ENCODE assay signal across 1 cellular context in genomic region chr2:36271266-36271665, GRCh38.
TF ChIP-seq lines count a peak whose summit lies in the region.

No MANE protein-coding gene starts in this region.

TF ChIP-seq in GM23338, 12 proteins besides CTCF, POLR2A, EP300 and RAD21 (continued from another document):
- no peak for TF ChIP-seq ZNF462 (CRISPR knock-in tag; IDR thresholded peaks at IDR 0.05)
- TF ChIP-seq POLR2AphosphoS5 (IDR thresholded peaks at IDR 0.05; ENCODE audit: low read depth) = no peak
- no peak for TF ChIP-seq EZH2phosphoT487 (IDR thresholded peaks at IDR 0.05; ENCODE audit: unreplicated experiment)
- TF ChIP-seq JUNB (IDR thresholded peaks at IDR 0.05; ENCODE audit: unreplicated experiment) = no peak
- TF ChIP-seq NANOG (IDR thresholded peaks at IDR 0.05; ENCODE audit: borderline replicate concordance) = no peak
- TF ChIP-seq STAT1 (IDR thresholded peaks at IDR 0.05; ENCODE audit: unreplicated experiment) = no peak
- TF ChIP-seq ZNF331 (CRISPR knock-in tag; IDR thresholded peaks at IDR 0.05; ENCODE audit: low read depth) = no peak
- no peak for TF ChIP-seq EZH2 (IDR thresholded peaks at IDR 0.05; ENCODE audit: low read depth, unreplicated experiment)
- TF ChIP-seq ETS1 (IDR thresholded peaks at IDR 0.05) = no peak
- TF ChIP-seq REST (IDR thresholded peaks at IDR 0.05; ENCODE audit: unreplicated experiment) = no peak
